In genomic region chr20:40414843-40415615, GRCh38 we compare ENCODE assay signal across 20 cellular contexts.
A peak's percentile ranks its signal among the peaks of the same experiment; 100 is the strongest.
DNase-seq lines count a peak whose midpoint lies in the region; ATAC-seq, FAIRE-seq and TF ChIP-seq lines count a peak whose summit lies in the region.
"Had no signal": no experiment of that assay in that cellular context is flagged by ENCODE, and none has a peak within 500 bp of the region (broad histone marks: within the 10 kb centered on the region; RNA-seq: fewer than 3 reads in every experiment).

No MANE protein-coding gene starts in this region.

- no peaks in the 10 kb centered on the region for H3F3A ChIP-seq in GM23338 (replicated peaks; ENCODE audit: low read depth)

- no peak overlapping the region for H3K27ac ChIP-seq in GM23338 (ENCODE audit: low read depth)

- ATAC-seq in GM23338 (no peak), GM19324 (IDR thresholded peaks at IDR 0.05; ENCODE audit: low FRiP score, unreplicated experiment) (no peak)
- ATAC-seq: naive thymus-derived CD8-positive, alpha-beta T cell had no signal

- no peak for DNase-seq in GM23338 (ENCODE audit: low spot score)
- DNase-seq in NCI-H510A (lab: John Stamatoyannopoulos, UW): peak; percentile 32
- DNase-seq in bronchial epithelial cell (ENCODE audit: low read depth): peak; percentile 92
- peak; percentile 30 for DNase-seq in osteocyte (ENCODE audit: extremely low spot score, unreplicated experiment)
- DNase-seq in activated naive CD4-positive, alpha-beta T cell treated with anti-CD3 and anti-CD28 coated beads, Interleukin-2, amount 50 U/mL, for 16 hours: no peak
- DNase-seq in activated gamma-delta T cell (lab: John Stamatoyannopoulos, UW): no peak
- DNase-seq in KG1 (lab: John Stamatoyannopoulos, UW): no peak
- DNase-seq: activated CD4-positive, alpha-beta T cell treated with anti-CD3 and anti-CD28 coated beads, Interleukin-2, amount 10 ng/mL, durations not matched to agents 7 days and 5 days; activated naive CD4-positive, alpha-beta T cell treated with anti-CD3 and anti-CD28 coated beads, Interleukin-2, amount 10 ng/mL, durations not matched to agents 7 days and 5 days; cortex of kidney; naive thymus-derived CD8-positive, alpha-beta T cell; NCI-H1694 treated with DMSO at 0.1 percent for 48 hours; Peyer's patch; posterior cingulate gyrus; stimulated activated CD4-positive, alpha-beta T cell treated with anti-CD3 and anti-CD28 coated beads, Interleukin-4, amount 100 ng/mL, for 4 hours; stimulated activated CD8-positive, alpha-beta memory T cell treated with anti-CD3 and anti-CD28 coated beads, Interleukin-4, amount 100 ng/mL, for 48 hours had no signal

- no peak overlapping the region for H2AFZ ChIP-seq in GM23338

- no peaks in the 10 kb centered on the region; the same call in none of the 2 replicates for H3K9me2 ChIP-seq in GM23338 (ENCODE audit: insufficient read depth)

- H3K4me1 ChIP-seq in GM23338 (ENCODE audit: insufficient read depth): no peaks in the 10 kb centered on the region
- H3K4me1 ChIP-seq: HAP-1, Peyer's patch had no signal

- H3K4me3 Mint-ChIP-seq in GM23338: no peak overlapping the region
- H3K4me3 Mint-ChIP-seq in osteocyte (ENCODE audit: unreplicated experiment): no peak overlapping the region
- H3K4me3 Mint-ChIP-seq: activated CD4-positive, alpha-beta T cell treated with anti-CD3 and anti-CD28 coated beads, Interleukin-2, amount 10 ng/mL, durations not matched to agents 7 days and 5 days; activated naive CD4-positive, alpha-beta T cell treated with anti-CD3 and anti-CD28 coated beads, Interleukin-2, amount 10 ng/mL, durations not matched to agents 7 days and 5 days; naive thymus-derived CD8-positive, alpha-beta T cell had no signal

- H3K79me2 ChIP-seq in GM23338 (replicated peaks; ENCODE audit: insufficient read depth): no peaks in the 10 kb centered on the region

- H3K9me3 Mint-ChIP-seq in GM23338 (peaks cover 21% of the 10 kb centered on the region), osteocyte (ENCODE audit: unreplicated experiment) (peaks cover 7% of the 10 kb centered on the region)
- H3K9me3 Mint-ChIP-seq: activated CD4-positive, alpha-beta T cell treated with anti-CD3 and anti-CD28 coated beads, Interleukin-2, amount 10 ng/mL, durations not matched to agents 7 days and 5 days; activated naive CD4-positive, alpha-beta T cell treated with anti-CD3 and anti-CD28 coated beads, Interleukin-2, amount 10 ng/mL, durations not matched to agents 7 days and 5 days had no signal

- H3K36me3 ChIP-seq in GM23338 (ENCODE audit: insufficient read depth): peaks cover 4% of the 10 kb centered on the region; the same call in 1 of the 2 replicates
- H3K36me3 ChIP-seq in bronchial epithelial cell (ENCODE audit: control insufficient read depth, insufficient read depth, low read length): no peaks in the 10 kb centered on the region
- H3K36me3 ChIP-seq: HAP-1, Peyer's patch had no signal

- peaks cover 10% of the 10 kb centered on the region; the same call in 2 of the 3 replicates for H3K36me3 Mint-ChIP-seq in GM23338 (ENCODE audit: low read depth)
- no peaks in the 10 kb centered on the region for H3K36me3 Mint-ChIP-seq in osteocyte (ENCODE audit: unreplicated experiment)
- H3K36me3 Mint-ChIP-seq: activated naive CD4-positive, alpha-beta T cell treated with anti-CD3 and anti-CD28 coated beads, Interleukin-2, amount 10 ng/mL, durations not matched to agents 7 days and 5 days; naive thymus-derived CD8-positive, alpha-beta T cell had no signal

- no peak for FAIRE-seq in bronchial epithelial cell (lab: Jason Lieb, UNC)
- FAIRE-seq: TTC549 had no signal

- TF ChIP-seq CTCF in GM23338 (conservative IDR thresholded peaks at IDR 0.05; ENCODE audit: low read depth in 2 of 2) (no peak), bronchial epithelial cell (IDR thresholded peaks at IDR 0.05; ENCODE audit: insufficient read depth, low read length, severe bottlenecking) (no peak), osteocyte (IDR thresholded peaks at IDR 0.05) (no peak)

- no peaks in the 10 kb centered on the region for H4K20me1 ChIP-seq in GM23338 (replicated peaks; ENCODE audit: insufficient read depth)

- no peaks in the 10 kb centered on the region for H3K27me3 ChIP-seq in GM23338 (ENCODE audit: insufficient read depth)
- no peaks in the 10 kb centered on the region for H3K27me3 ChIP-seq in bronchial epithelial cell (ENCODE audit: control insufficient read depth, insufficient read depth, low read length)
- H3K27me3 ChIP-seq: Peyer's patch had no signal

- H3K27me3 Mint-ChIP-seq in GM23338 (ENCODE audit: insufficient read depth, low read depth, poor library complexity): no peaks in the 10 kb centered on the region
- H3K27me3 Mint-ChIP-seq in osteocyte (ENCODE audit: unreplicated experiment): peaks cover 25% of the 10 kb centered on the region
- H3K27me3 Mint-ChIP-seq: activated naive CD4-positive, alpha-beta T cell treated with anti-CD3 and anti-CD28 coated beads, Interleukin-2, amount 10 ng/mL, durations not matched to agents 7 days and 5 days had no signal

- H3K27ac Mint-ChIP-seq in GM23338: peak overlapping the region; percentile 90
- no peak overlapping the region for H3K27ac Mint-ChIP-seq in osteocyte (ENCODE audit: unreplicated experiment)
- H3K27ac Mint-ChIP-seq: activated CD4-positive, alpha-beta T cell treated with anti-CD3 and anti-CD28 coated beads, Interleukin-2, amount 10 ng/mL, durations not matched to agents 7 days and 5 days; activated naive CD4-positive, alpha-beta T cell treated with anti-CD3 and anti-CD28 coated beads, Interleukin-2, amount 10 ng/mL, durations not matched to agents 7 days and 5 days; naive thymus-derived CD8-positive, alpha-beta T cell had no signal

- no peaks in the 10 kb centered on the region for H3K4me1 Mint-ChIP-seq in GM23338
- no peaks in the 10 kb centered on the region for H3K4me1 Mint-ChIP-seq in osteocyte (ENCODE audit: unreplicated experiment)
- H3K4me1 Mint-ChIP-seq: activated CD4-positive, alpha-beta T cell treated with anti-CD3 and anti-CD28 coated beads, Interleukin-2, amount 10 ng/mL, durations not matched to agents 7 days and 5 days; activated naive CD4-positive, alpha-beta T cell treated with anti-CD3 and anti-CD28 coated beads, Interleukin-2, amount 10 ng/mL, durations not matched to agents 7 days and 5 days; naive thymus-derived CD8-positive, alpha-beta T cell had no signal

- H3K4me2 ChIP-seq in GM23338: no peak overlapping the region

- no peak overlapping the region for H3K4me3 ChIP-seq in GM23338
- H3K4me3 ChIP-seq in bronchial epithelial cell (ENCODE audit: low read depth, low read length): no peak overlapping the region
- H3K4me3 ChIP-seq: HAP-1, Peyer's patch, skin epidermis had no signal

TF ChIP-seq in GM23338, 12 proteins besides CTCF, POLR2A, EP300 and RAD21:
- TF ChIP-seq EZH2 (IDR thresholded peaks at IDR 0.05; ENCODE audit: low read depth, unreplicated experiment) (no peak), ZNF114 (CRISPR knock-in tag; IDR thresholded peaks at IDR 0.05) (peak; percentile 96; the same call in 1 of the 2 replicates)
TF ChIP-seq in GM23338: peak in this region for 1.

Comparison
In these comparisons a context has a peak if more than half of its experiments do, and no peak if none do; other contexts are left out.
1. DNase-seq: peak in NCI-H510A (single experiment), bronchial epithelial cell (single experiment) and osteocyte (single experiment); none in GM23338 (single experiment), activated naive CD4-positive, alpha-beta T cell treated with anti-CD3 and anti-CD28 coated beads, Interleukin-2, amount 50 U/mL, for 16 hours (single experiment), activated gamma-delta T cell (single experiment) and KG1 (single experiment).